1 cellular context compared by ENCODE assay signal in the genomic region with DNA sequence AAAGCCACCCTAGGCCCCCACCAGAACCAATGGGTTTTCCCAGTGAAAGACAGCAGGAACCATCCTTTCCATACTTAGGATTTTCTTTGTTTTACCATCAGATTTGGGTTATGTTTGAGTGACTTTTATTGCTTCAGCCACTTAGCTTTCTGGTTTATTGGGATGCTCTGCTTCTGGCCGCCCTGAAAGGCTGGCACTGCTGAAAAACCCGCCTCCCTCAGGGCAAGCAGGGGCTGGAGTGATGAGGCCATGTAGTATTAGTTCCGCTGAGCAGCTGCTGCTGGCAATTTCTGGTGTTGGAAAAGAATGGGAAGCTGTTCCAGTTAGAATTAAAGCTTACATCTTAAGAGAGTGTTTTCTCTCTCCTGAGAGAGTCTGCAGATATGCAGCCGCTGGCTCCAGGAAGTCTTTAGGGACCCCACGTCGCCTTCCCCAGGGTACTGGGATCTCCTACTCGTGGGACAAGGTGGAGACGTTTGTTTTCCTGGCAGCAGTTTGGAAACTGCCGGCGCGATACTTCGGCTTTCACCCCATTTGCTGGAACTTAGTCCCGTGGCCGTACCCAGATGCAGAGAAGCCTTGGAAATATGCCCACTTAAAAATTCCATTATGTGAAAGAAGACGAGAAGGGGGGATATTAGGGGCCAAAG.
TF ChIP-seq lines count a peak whose summit lies in the region.

No MANE protein-coding gene starts in this region.

TF ChIP-seq in HepG2, 621 proteins besides CTCF, POLR2A, EP300 and RAD21 (continued from another document):
- TF ChIP-seq, protein P1, sequence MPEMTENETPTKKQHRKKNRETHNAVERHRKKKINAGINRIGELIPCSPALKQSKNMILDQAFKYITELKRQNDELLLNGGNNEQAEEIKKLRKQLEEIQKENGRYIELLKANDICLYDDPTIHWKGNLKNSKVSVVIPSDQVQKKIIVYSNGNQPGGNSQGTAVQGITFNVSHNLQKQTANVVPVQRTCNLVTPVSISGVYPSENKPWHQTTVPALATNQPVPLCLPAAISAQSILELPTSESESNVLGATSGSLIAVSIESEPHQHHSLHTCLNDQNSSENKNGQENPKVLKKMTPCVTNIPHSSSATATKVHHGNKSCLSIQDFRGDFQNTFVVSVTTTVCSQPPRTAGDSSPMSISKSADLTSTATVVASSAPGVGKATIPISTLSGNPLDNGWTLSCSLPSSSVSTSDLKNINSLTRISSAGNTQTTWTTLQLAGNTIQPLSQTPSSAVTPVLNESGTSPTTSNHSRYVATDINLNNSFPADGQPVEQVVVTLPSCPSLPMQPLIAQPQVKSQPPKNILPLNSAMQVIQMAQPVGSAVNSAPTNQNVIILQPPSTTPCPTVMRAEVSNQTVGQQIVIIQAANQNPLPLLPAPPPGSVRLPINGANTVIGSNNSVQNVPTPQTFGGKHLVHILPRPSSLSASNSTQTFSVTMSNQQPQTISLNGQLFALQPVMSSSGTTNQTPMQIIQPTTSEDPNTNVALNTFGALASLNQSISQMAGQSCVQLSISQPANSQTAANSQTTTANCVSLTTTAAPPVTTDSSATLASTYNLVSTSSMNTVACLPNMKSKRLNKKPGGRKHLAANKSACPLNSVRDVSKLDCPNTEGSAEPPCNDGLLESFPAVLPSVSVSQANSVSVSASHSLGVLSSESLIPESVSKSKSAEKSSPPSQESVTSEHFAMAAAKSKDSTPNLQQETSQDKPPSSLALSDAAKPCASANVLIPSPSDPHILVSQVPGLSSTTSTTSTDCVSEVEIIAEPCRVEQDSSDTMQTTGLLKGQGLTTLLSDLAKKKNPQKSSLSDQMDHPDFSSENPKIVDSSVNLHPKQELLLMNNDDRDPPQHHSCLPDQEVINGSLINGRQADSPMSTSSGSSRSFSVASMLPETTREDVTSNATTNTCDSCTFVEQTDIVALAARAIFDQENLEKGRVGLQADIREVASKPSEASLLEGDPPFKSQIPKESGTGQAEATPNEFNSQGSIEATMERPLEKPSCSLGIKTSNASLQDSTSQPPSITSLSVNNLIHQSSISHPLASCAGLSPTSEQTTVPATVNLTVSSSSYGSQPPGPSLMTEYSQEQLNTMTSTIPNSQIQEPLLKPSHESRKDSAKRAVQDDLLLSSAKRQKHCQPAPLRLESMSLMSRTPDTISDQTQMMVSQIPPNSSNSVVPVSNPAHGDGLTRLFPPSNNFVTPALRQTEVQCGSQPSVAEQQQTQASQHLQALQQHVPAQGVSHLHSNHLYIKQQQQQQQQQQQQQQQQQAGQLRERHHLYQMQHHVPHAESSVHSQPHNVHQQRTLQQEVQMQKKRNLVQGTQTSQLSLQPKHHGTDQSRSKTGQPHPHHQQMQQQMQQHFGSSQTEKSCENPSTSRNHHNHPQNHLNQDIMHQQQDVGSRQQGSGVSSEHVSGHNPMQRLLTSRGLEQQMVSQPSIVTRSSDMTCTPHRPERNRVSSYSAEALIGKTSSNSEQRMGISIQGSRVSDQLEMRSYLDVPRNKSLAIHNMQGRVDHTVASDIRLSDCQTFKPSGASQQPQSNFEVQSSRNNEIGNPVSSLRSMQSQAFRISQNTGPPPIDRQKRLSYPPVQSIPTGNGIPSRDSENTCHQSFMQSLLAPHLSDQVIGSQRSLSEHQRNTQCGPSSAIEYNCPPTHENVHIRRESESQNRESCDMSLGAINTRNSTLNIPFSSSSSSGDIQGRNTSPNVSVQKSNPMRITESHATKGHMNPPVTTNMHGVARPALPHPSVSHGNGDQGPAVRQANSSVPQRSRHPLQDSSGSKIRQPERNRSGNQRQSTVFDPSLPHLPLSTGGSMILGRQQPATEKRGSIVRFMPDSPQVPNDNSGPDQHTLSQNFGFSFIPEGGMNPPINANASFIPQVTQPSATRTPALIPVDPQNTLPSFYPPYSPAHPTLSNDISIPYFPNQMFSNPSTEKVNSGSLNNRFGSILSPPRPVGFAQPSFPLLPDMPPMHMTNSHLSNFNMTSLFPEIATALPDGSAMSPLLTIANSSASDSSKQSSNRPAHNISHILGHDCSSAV (CRISPR knock-in tag; IDR thresholded peaks at IDR 0.05; ENCODE audit: borderline replicate concordance): no peak
- TF ChIP-seq GATA4 (IDR thresholded peaks at IDR 0.05; ENCODE audit: borderline replicate concordance, low read depth) (no peak), RFXANK (CRISPR knock-in tag; IDR thresholded peaks at IDR 0.05) (no peak), KDM4B (CRISPR knock-in tag; IDR thresholded peaks at IDR 0.05) (no peak), RBM22 (optimal IDR thresholded peaks at IDR 0.05; ENCODE audit: low read length) (no peak), ZNF709 (CRISPR knock-in tag; IDR thresholded peaks at IDR 0.05) (no peak), CCAR2 (optimal IDR thresholded peaks at IDR 0.05; ENCODE audit: low read depth, low read length) (no peak)
- TF ChIP-seq, protein P2, sequence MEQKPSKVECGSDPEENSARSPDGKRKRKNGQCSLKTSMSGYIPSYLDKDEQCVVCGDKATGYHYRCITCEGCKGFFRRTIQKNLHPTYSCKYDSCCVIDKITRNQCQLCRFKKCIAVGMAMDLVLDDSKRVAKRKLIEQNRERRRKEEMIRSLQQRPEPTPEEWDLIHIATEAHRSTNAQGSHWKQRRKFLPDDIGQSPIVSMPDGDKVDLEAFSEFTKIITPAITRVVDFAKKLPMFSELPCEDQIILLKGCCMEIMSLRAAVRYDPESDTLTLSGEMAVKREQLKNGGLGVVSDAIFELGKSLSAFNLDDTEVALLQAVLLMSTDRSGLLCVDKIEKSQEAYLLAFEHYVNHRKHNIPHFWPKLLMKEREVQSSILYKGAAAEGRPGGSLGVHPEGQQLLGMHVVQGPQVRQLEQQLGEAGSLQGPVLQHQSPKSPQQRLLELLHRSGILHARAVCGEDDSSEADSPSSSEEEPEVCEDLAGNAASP (CRISPR knock-in tag; IDR thresholded peaks at IDR 0.05; ENCODE audit: borderline replicate concordance): no peak
